ENCODE assay signal across 18 cellular contexts in the genomic region with DNA sequence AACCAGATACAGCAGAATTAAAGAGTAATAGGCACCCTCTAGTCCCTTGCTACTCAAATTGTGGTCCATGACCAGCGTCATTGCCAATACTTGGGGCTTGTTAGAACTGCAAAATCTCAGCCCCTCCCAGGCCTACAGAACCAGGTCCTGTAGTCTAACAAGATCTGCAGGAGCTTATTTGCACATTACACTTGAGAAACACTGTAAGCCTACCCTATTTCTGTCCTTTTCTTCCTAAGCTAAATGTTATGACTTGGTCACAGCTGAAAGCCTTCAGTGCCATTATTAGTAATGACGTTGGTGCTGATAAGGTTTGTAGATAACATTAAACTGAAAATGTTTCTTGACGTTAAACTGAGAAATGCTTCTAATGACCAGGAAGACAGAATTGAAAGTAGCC. TPM values are rescaled to one million over a fixed set of nuclear protein-coding genes. Genes with fewer than 3 reads are reported as not detected.
A peak's percentile ranks its signal among the peaks of the same experiment; 100 is the strongest.
DNase-seq lines count a peak whose midpoint lies in the region; ATAC-seq, FAIRE-seq and TF ChIP-seq lines count a peak whose summit lies in the region.
"Had no signal": no experiment of that assay in that cellular context is flagged by ENCODE, and none has a peak within 500 bp of the region (broad histone marks: within the 10 kb centered on the region; RNA-seq: fewer than 3 reads in every experiment).

No MANE protein-coding gene starts in this region.

- H3K36me3 ChIP-seq in hepatocyte (replicated peaks; ENCODE audit: insufficient read depth, low read depth): no peaks in the 10 kb centered on the region
- H3K36me3 ChIP-seq in PC-9 (ENCODE audit: low read depth): no peaks in the 10 kb centered on the region
- no peaks in the 10 kb centered on the region for H3K36me3 ChIP-seq in sigmoid colon
- no peaks in the 10 kb centered on the region for H3K36me3 ChIP-seq in vagina

- DNase-seq in GM12892 (ENCODE audit: insufficient read length) (no peak), hepatocyte (ENCODE audit: low spot score) (no peak), PC-9 (no peak), sigmoid colon (no peak), NCI-H1417 (lab: John Stamatoyannopoulos, UW) (no peak), vagina (ENCODE audit: extremely low spot score in 2 of 2) (no peak)
- DNase-seq: CD8-positive, alpha-beta T cell; DMS79 treated with DMSO at 0.1 percent for 48 hours; HCEC 1CT; IMR-90; Kasumi-1; NCI-H1436; NCI-H2081 treated with DMSO at 0.1 percent for 48 hours; NCI-H526 treated with DMSO at 0.1 percent for 48 hours had no signal

- CTCF ChIA-PET in PC-9 (lab: Charles Lee): no interaction called here

- peak overlapping the region in 4 of 5 experiments; percentile 54 to 88 (median 66) for H3K27ac Mint-ChIP-seq in brain
- H3K27ac Mint-ChIP-seq: CD8-positive, alpha-beta T cell had no signal

- H4K20me1 ChIP-seq in hepatocyte (ENCODE audit: insufficient read depth, poor library complexity, severe bottlenecking): peaks cover 3% of the 10 kb centered on the region
- no peaks in the 10 kb centered on the region for H4K20me1 ChIP-seq in PC-9 (ENCODE audit: insufficient read depth)

- no peaks in the 10 kb centered on the region for H3K36me3 Mint-ChIP-seq in brain
- H3K36me3 Mint-ChIP-seq: CD8-positive, alpha-beta T cell had no signal

- BruUV-seq in PC-9 (replicated peaks; lab: Mats Ljungman, UMichigan): no TSS peak

- peak; percentile 57 for FAIRE-seq in GM12892 (lab: Jason Lieb, UNC)
- FAIRE-seq: D721Med, G401.6 had no signal

- H3K4me2 ChIP-seq in hepatocyte: no peak overlapping the region
- H3K4me2 ChIP-seq in PC-9: no peak overlapping the region

- H3K9me3 ChIP-seq in hepatocyte (ENCODE audit: low read depth) (no peaks in the 10 kb centered on the region), PC-9 (ENCODE audit: insufficient read depth, low read depth) (no peaks in the 10 kb centered on the region), sigmoid colon (no peaks in the 10 kb centered on the region), vagina (no peaks in the 10 kb centered on the region)

- ATAC-seq in GM19463 (IDR thresholded peaks at IDR 0.05; ENCODE audit: unreplicated experiment): peak; percentile 62
- ATAC-seq: CD8-positive, alpha-beta T cell had no signal

- WGBS in hepatocyte (ENCODE audit: low lambda C conversion rate, missing lambda C conversion rate): 38% methylated on average over 3 of the region's 3 CpGs
- WGBS in sigmoid colon, 2 donors: 81 to 84% methylated on average over 3 of the region's 3 CpGs

- intact Hi-C loops in PC-9 (cut with micrococcal nuclease; ENCODE audit: unreplicated experiment): no loop called here
- intact Hi-C loops in sigmoid colon (cut with DNase I): no loop called here
- intact Hi-C loops in vagina (cut with DNase I): no loop called here

- no peaks in the 10 kb centered on the region for H3K9me2 ChIP-seq in hepatocyte (replicated peaks; ENCODE audit: insufficient read depth)
- no peaks in the 10 kb centered on the region for H3K9me2 ChIP-seq in PC-9 (ENCODE audit: insufficient read depth)

- H3K4me3 Mint-ChIP-seq in brain: peak overlapping the region in 3 of 5 experiments; percentile 8 to 77 (median 70)
- H3K4me3 Mint-ChIP-seq: CD8-positive, alpha-beta T cell had no signal

- H3K4me1 Mint-ChIP-seq in brain: peaks cover 46% of the 10 kb centered on the region

- no peak for TF ChIP-seq EP300 in sigmoid colon (IDR thresholded peaks at IDR 0.05)

- H3K27me3 Mint-ChIP-seq in brain: no peaks in the 10 kb centered on the region

- TF ChIP-seq POLR2A in GM12892 (IDR thresholded peaks at IDR 0.05; ENCODE audit: low read depth, low read length): no peak
- no peak for TF ChIP-seq POLR2A in sigmoid colon (IDR thresholded peaks at IDR 0.05)
- TF ChIP-seq POLR2A in vagina (IDR thresholded peaks at IDR 0.05): no peak

- POLR2A ChIA-PET in PC-9 (lab: Charles Lee; ENCODE audit: unreplicated experiment): interaction anchor here (0.6 kb wide), 1 partner anchor 188 kb away, joined by 3 read pairs; no protein-coding TSS in a partner anchor

- TF ChIP-seq CTCF in brain (conservative IDR thresholded peaks at IDR 0.05) (no peak), hepatocyte (IDR thresholded peaks at IDR 0.05; ENCODE audit: poor library complexity) (no peak), PC-9 (conservative IDR thresholded peaks at IDR 0.05) (no peak), sigmoid colon (IDR thresholded peaks at IDR 0.05) (no peak), vagina (IDR thresholded peaks at IDR 0.05) (no peak)

- H3K27ac ChIP-seq in hepatocyte (peak overlapping the region; percentile 39), PC-9 (no peak overlapping the region), sigmoid colon (no peak overlapping the region), vagina (no peak overlapping the region)

- H3K4me3 ChIP-seq in hepatocyte (no peak overlapping the region), PC-9 (no peak overlapping the region), sigmoid colon (no peak overlapping the region), vagina (no peak overlapping the region)

- H2AFZ ChIP-seq in hepatocyte (no peak overlapping the region), PC-9 (no peak overlapping the region)

- H3K4me1 ChIP-seq in hepatocyte (ENCODE audit: insufficient read depth): peaks cover 55% of the 10 kb centered on the region
- H3K4me1 ChIP-seq in PC-9 (replicated peaks; ENCODE audit: insufficient read depth): peaks cover 32% of the 10 kb centered on the region
- H3K4me1 ChIP-seq in sigmoid colon: peaks cover 0 to 14% (median 0%) of the 10 kb centered on the region in 4 donors
- peaks cover 31% of the 10 kb centered on the region for H3K4me1 ChIP-seq in vagina

- H3K79me2 ChIP-seq in hepatocyte: peaks cover 82% of the 10 kb centered on the region
- H3K79me2 ChIP-seq in PC-9 (ENCODE audit: low read depth): peaks cover 33% of the 10 kb centered on the region

- no peaks in the 10 kb centered on the region for H3K9me3 Mint-ChIP-seq in brain
- H3K9me3 Mint-ChIP-seq: CD8-positive, alpha-beta T cell had no signal

- no peaks in the 10 kb centered on the region for H3K27me3 ChIP-seq in hepatocyte
- no peaks in the 10 kb centered on the region for H3K27me3 ChIP-seq in PC-9 (ENCODE audit: insufficient read depth, low read depth)
- no peaks in the 10 kb centered on the region for H3K27me3 ChIP-seq in sigmoid colon
- H3K27me3 ChIP-seq in vagina: no peaks in the 10 kb centered on the region

- H3F3A ChIP-seq in PC-9 (ENCODE audit: insufficient read depth, low read depth): peaks cover 24% of the 10 kb centered on the region

RNA-seq across cellular contexts. Expression of a gene that starts 36.6 kb away (rescaled TPM):
- 4.0 TPM for polyA plus RNA-seq in GM12892 (2012; ENCODE audit: missing spikeins)
- polyA plus RNA-seq in brain (ENCODE audit: insufficient read depth, low read depth, low replicate concordance) (13.2 TPM), hepatocyte (15.5 and 19.5 TPM in 2 replicates), sigmoid colon (10 to 100 TPM; 21.0 to 24.0 (median 23.9) TPM)
- total RNA-seq in hepatocyte (37.3 and 40.6 TPM in 2 replicates), PC-9 (2021) (25.7 and 33.1 TPM in 2 replicates), sigmoid colon (1 to 10 TPM; 3.4 to 8.2 (median 7.4) TPM), vagina (19.6 TPM)
